Comparison of ENCODE assay signal across 24 cellular contexts in the genomic region with DNA sequence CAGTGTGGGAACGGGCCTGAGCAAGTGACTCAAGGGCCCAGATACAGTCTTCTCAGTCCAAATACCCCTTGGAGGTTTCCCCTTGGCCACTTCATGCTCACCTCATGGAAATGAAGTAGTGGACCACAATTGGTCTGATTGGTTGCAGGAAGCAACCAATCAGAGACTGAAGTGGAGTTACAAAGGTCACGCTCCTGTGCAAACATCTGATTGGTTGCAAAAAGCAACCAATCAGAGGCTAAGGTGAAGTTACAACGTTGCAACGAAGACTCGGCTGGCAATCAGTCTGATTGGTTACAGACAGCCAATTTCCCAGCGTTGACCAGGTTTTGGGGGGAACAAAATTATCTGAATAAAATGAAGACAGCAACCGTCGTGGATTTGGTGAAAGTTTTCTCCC.
A peak's percentile ranks its signal among the peaks of the same experiment; 100 is the strongest.
DNase-seq lines count a peak whose midpoint lies in the region; ATAC-seq and TF ChIP-seq lines count a peak whose summit lies in the region.
"Had no signal": no experiment of that assay in that cellular context is flagged by ENCODE, and none has a peak within 500 bp of the region (broad histone marks: within the 10 kb centered on the region; RNA-seq: fewer than 3 reads in every experiment).

No MANE protein-coding gene starts in this region.

- H3K4me3 Mint-ChIP-seq in WTC11: no peak overlapping the region
- H3K4me3 Mint-ChIP-seq in activated T-helper 1 cell treated with anti-CD3 and anti-CD28 coated beads, Interleukin-12 subunit alpha, Interleukin-12 subunit beta, Interleukin-2, Interleukin-4 antibody, amounts not matched to agents 30 ng/mL and 10 ng/mL and 1 ng/mL, durations not matched to agents 14 hours and 24 hours and 36 hours: no peak overlapping the region
- H3K4me3 Mint-ChIP-seq: CD14-positive monocyte; CD4-positive, alpha-beta memory T cell; CD4-positive, CD25-positive, alpha-beta regulatory T cell; CD8-positive, alpha-beta memory T cell had no signal

- no peak overlapping the region for H3K27ac Mint-ChIP-seq in WTC11
- H3K27ac Mint-ChIP-seq in activated T-helper 1 cell treated with anti-CD3 and anti-CD28 coated beads, Interleukin-12 subunit alpha, Interleukin-12 subunit beta, Interleukin-2, Interleukin-4 antibody, amounts not matched to agents 30 ng/mL and 10 ng/mL and 1 ng/mL, durations not matched to agents 14 hours and 24 hours and 36 hours: no peak overlapping the region
- H3K27ac Mint-ChIP-seq: CD14-positive monocyte; CD4-positive, alpha-beta memory T cell had no signal

- H2AFZ ChIP-seq in OCI-LY3 (ENCODE audit: low read depth, low read length): no peak overlapping the region

- no peak for TF ChIP-seq POLR2A in sigmoid colon (IDR thresholded peaks at IDR 0.05)

- TF ChIP-seq CTCF in OCI-LY3 (IDR thresholded peaks at IDR 0.05; ENCODE audit: low read depth, low read length) (no peak), WTC11 (IDR thresholded peaks at IDR 0.05) (no peak), sigmoid colon (IDR thresholded peaks at IDR 0.05) (no peak)

- no peaks in the 10 kb centered on the region for H4K20me1 ChIP-seq in OCI-LY3 (ENCODE audit: insufficient read depth, low read length)
- H4K20me1 ChIP-seq: BLaER1 had no signal

- 91 to 95% methylated on average over 8 of the region's 8 CpGs for WGBS in sigmoid colon, 2 donors

- POLR2A ChIA-PET in WTC11 (lab: Charles Lee): no interaction called here

- no peak overlapping the region for H3K27ac ChIP-seq in OCI-LY3 (ENCODE audit: low read length)
- H3K27ac ChIP-seq in sigmoid colon: no peak overlapping the region
- H3K27ac ChIP-seq: BLaER1 had no signal

- H3K4me3 ChIP-seq in OCI-LY3 (ENCODE audit: low read length) (no peak overlapping the region), sigmoid colon (no peak overlapping the region)
- H3K4me3 ChIP-seq: BLaER1, GM12878 had no signal

- no peaks in the 10 kb centered on the region for H3K36me3 Mint-ChIP-seq in WTC11
- H3K36me3 Mint-ChIP-seq in activated T-helper 1 cell treated with anti-CD3 and anti-CD28 coated beads, Interleukin-12 subunit alpha, Interleukin-12 subunit beta, Interleukin-2, Interleukin-4 antibody, amounts not matched to agents 30 ng/mL and 10 ng/mL and 1 ng/mL, durations not matched to agents 14 hours and 24 hours and 36 hours (ENCODE audit: low read depth): no peaks in the 10 kb centered on the region
- H3K36me3 Mint-ChIP-seq: CD14-positive monocyte; CD4-positive, alpha-beta memory T cell; CD8-positive, alpha-beta memory T cell had no signal

- intact Hi-C loops in sigmoid colon (cut with DNase I): no loop called here
- intact Hi-C loops in activated T-helper 1 cell treated with anti-CD3 and anti-CD28 coated beads, Interleukin-12 subunit alpha, Interleukin-12 subunit beta, Interleukin-2, Interleukin-4 antibody, amounts not matched to agents 30 ng/mL and 10 ng/mL and 1 ng/mL, durations not matched to agents 14 hours and 24 hours and 36 hours (cut with micrococcal nuclease): no loop called here

- ATAC-seq in WTC11: no peak
- no peak for ATAC-seq in GM19324 (IDR thresholded peaks at IDR 0.05; ENCODE audit: low FRiP score, unreplicated experiment)
- ATAC-seq in stimulated activated naive CD8-positive, alpha-beta T cell treated with anti-CD3 and anti-CD28 coated beads, Interleukin-15, Interleukin-2, amounts not matched to agents 100 U/mL and 50 U/mL, for 24 hours: no peak
- ATAC-seq: GM12878 had no signal

- H3K27me3 Mint-ChIP-seq in WTC11 (ENCODE audit: low read depth): 0 out of 2 replicates have a peak, but pooled peaks cover 3% of the 10 kb centered on the region
- peaks cover 16% of the 10 kb centered on the region for H3K27me3 Mint-ChIP-seq in activated T-helper 1 cell treated with anti-CD3 and anti-CD28 coated beads, Interleukin-12 subunit alpha, Interleukin-12 subunit beta, Interleukin-2, Interleukin-4 antibody, amounts not matched to agents 30 ng/mL and 10 ng/mL and 1 ng/mL, durations not matched to agents 14 hours and 24 hours and 36 hours (ENCODE audit: insufficient read depth)
- H3K27me3 Mint-ChIP-seq: CD4-positive, alpha-beta memory T cell; CD4-positive, CD25-positive, alpha-beta regulatory T cell had no signal

- CTCF ChIA-PET in WTC11 (lab: Charles Lee): interaction anchor here (2.2 kb wide), 1 partner anchor 101 kb away, joined by 7 read pairs; no protein-coding TSS in a partner anchor

- H3K9me3 ChIP-seq in OCI-LY3 (ENCODE audit: insufficient read depth, low read length) (no peaks in the 10 kb centered on the region), sigmoid colon (no peaks in the 10 kb centered on the region)
- H3K9me3 ChIP-seq: BE2C, BLaER1 had no signal

- H3K36me3 ChIP-seq in OCI-LY3 (replicated peaks; ENCODE audit: low read depth, low read length) (no peaks in the 10 kb centered on the region), sigmoid colon (no peaks in the 10 kb centered on the region)
- H3K36me3 ChIP-seq: BE2C, BLaER1 had no signal

- H3K9me3 Mint-ChIP-seq in WTC11: no peaks in the 10 kb centered on the region
- no peaks in the 10 kb centered on the region for H3K9me3 Mint-ChIP-seq in activated T-helper 1 cell treated with anti-CD3 and anti-CD28 coated beads, Interleukin-12 subunit alpha, Interleukin-12 subunit beta, Interleukin-2, Interleukin-4 antibody, amounts not matched to agents 30 ng/mL and 10 ng/mL and 1 ng/mL, durations not matched to agents 14 hours and 24 hours and 36 hours
- H3K9me3 Mint-ChIP-seq: CD4-positive, CD25-positive, alpha-beta regulatory T cell; CD8-positive, alpha-beta memory T cell had no signal

- DNase-seq in WTC11 (ENCODE audit: low spot score) (no peak), sigmoid colon (peak; percentile 8)
- no peak for DNase-seq in activated T-helper 1 cell treated with anti-CD3 and anti-CD28 coated beads, Interleukin-12 subunit alpha, Interleukin-12 subunit beta, Interleukin-2, Interleukin-4 antibody, amounts not matched to agents 30 ng/mL and 10 ng/mL and 1 ng/mL, durations not matched to agents 14 hours and 24 hours and 36 hours (ENCODE audit: low spot score)
- no peak for DNase-seq in stimulated activated naive CD8-positive, alpha-beta T cell treated with anti-CD3 and anti-CD28 coated beads, Interleukin-15, Interleukin-2, amounts not matched to agents 100 U/mL and 50 U/mL, for 24 hours
- DNase-seq: 8988T; ACHN; BE2C; C1 segment of cervical spinal cord; CD4-positive, alpha-beta memory T cell; CD4-positive, CD25-positive, alpha-beta regulatory T cell; CD8-positive, alpha-beta memory T cell; COR-L47; DMS 273 treated with DMSO at 0.1 percent for 48 hours; DMS153; DMS53; DMS79; DND-41; EL; GDM1 had no signal

- TF ChIP-seq EP300 in sigmoid colon (IDR thresholded peaks at IDR 0.05): no peak

- H3K4me1 ChIP-seq in OCI-LY3 (ENCODE audit: low read length) (peaks cover 12% of the 10 kb centered on the region), sigmoid colon (peaks cover 0 to 24% (median 9%) of the 10 kb centered on the region in 4 donors)

- 0 out of 2 replicates have a peak overlapping the region, but pooled peaks have one; percentile 9 for H3K4me2 ChIP-seq in OCI-LY3 (ENCODE audit: low read length)
- H3K4me2 ChIP-seq: BLaER1 had no signal

- H3K9ac ChIP-seq in OCI-LY3 (ENCODE audit: low read length): no peak overlapping the region
- H3K9ac ChIP-seq: BLaER1 had no signal

- no peaks in the 10 kb centered on the region for H3K79me2 ChIP-seq in OCI-LY3 (ENCODE audit: low read length)

- H3K27me3 ChIP-seq in OCI-LY3 (ENCODE audit: low read depth, low read length): peaks cover 15% of the 10 kb centered on the region
- H3K27me3 ChIP-seq in sigmoid colon: no peaks in the 10 kb centered on the region
- H3K27me3 ChIP-seq: BE2C had no signal

- H3K4me1 Mint-ChIP-seq in WTC11: peaks cover 30% of the 10 kb centered on the region
- H3K4me1 Mint-ChIP-seq in activated T-helper 1 cell treated with anti-CD3 and anti-CD28 coated beads, Interleukin-12 subunit alpha, Interleukin-12 subunit beta, Interleukin-2, Interleukin-4 antibody, amounts not matched to agents 30 ng/mL and 10 ng/mL and 1 ng/mL, durations not matched to agents 14 hours and 24 hours and 36 hours (ENCODE audit: low read depth): no peaks in the 10 kb centered on the region

TF ChIP-seq in WTC11, 78 proteins besides CTCF, POLR2A, EP300 and RAD21:
- TF ChIP-seq, protein P1, sequence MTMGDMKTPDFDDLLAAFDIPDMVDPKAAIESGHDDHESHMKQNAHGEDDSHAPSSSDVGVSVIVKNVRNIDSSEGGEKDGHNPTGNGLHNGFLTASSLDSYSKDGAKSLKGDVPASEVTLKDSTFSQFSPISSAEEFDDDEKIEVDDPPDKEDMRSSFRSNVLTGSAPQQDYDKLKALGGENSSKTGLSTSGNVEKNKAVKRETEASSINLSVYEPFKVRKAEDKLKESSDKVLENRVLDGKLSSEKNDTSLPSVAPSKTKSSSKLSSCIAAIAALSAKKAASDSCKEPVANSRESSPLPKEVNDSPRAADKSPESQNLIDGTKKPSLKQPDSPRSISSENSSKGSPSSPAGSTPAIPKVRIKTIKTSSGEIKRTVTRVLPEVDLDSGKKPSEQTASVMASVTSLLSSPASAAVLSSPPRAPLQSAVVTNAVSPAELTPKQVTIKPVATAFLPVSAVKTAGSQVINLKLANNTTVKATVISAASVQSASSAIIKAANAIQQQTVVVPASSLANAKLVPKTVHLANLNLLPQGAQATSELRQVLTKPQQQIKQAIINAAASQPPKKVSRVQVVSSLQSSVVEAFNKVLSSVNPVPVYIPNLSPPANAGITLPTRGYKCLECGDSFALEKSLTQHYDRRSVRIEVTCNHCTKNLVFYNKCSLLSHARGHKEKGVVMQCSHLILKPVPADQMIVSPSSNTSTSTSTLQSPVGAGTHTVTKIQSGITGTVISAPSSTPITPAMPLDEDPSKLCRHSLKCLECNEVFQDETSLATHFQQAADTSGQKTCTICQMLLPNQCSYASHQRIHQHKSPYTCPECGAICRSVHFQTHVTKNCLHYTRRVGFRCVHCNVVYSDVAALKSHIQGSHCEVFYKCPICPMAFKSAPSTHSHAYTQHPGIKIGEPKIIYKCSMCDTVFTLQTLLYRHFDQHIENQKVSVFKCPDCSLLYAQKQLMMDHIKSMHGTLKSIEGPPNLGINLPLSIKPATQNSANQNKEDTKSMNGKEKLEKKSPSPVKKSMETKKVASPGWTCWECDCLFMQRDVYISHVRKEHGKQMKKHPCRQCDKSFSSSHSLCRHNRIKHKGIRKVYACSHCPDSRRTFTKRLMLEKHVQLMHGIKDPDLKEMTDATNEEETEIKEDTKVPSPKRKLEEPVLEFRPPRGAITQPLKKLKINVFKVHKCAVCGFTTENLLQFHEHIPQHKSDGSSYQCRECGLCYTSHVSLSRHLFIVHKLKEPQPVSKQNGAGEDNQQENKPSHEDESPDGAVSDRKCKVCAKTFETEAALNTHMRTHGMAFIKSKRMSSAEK (CRISPR knock-in tag; IDR thresholded peaks at IDR 0.05; ENCODE audit: borderline replicate concordance): no peak
- TF ChIP-seq NFYB (CRISPR knock-in tag; conservative IDR thresholded peaks at IDR 0.05; ENCODE audit: low read depth): peak; percentile 60
